In genomic region chr14:93544212-93544611, GRCh38 we compare ENCODE assay signal across 1 cellular context.
A peak's percentile ranks its signal among the peaks of the same experiment; 100 is the strongest.
TF ChIP-seq lines count a peak whose summit lies in the region.

No MANE protein-coding gene starts in this region.

TF ChIP-seq in GM12878, 131 proteins besides CTCF, POLR2A, EP300 and RAD21:
- TF ChIP-seq RELB (IDR thresholded peaks at IDR 0.05; ENCODE audit: low read depth): 0 out of 2 replicates have a peak, but pooled peaks have one; percentile 20
- TF ChIP-seq SMARCA5 (IDR thresholded peaks at IDR 0.05): no peak
- no peak for TF ChIP-seq TCF7 (IDR thresholded peaks at IDR 0.05; ENCODE audit: borderline replicate concordance)
- TF ChIP-seq CEBPZ (IDR thresholded peaks at IDR 0.05; ENCODE audit: low read depth, low read length): no peak
- no peak for TF ChIP-seq ZNF207 (IDR thresholded peaks at IDR 0.05; ENCODE audit: borderline replicate concordance)
- no peak for TF ChIP-seq TBL1XR1 (IDR thresholded peaks at IDR 0.05; ENCODE audit: low read depth, low read length)
- no peak for TF ChIP-seq RFX5 (IDR thresholded peaks at IDR 0.05; ENCODE audit: low read depth, low read length)
- TF ChIP-seq IKZF1 (conservative IDR thresholded peaks at IDR 0.05): peak; percentile 28; the same call in 1 of the 2 replicates
- no peak for TF ChIP-seq CBX5 (IDR thresholded peaks at IDR 0.05; ENCODE audit: low read depth)
- TF ChIP-seq ELK1 (IDR thresholded peaks at IDR 0.05; ENCODE audit: low read depth, low read length): no peak
- TF ChIP-seq NR2C2 (IDR thresholded peaks at IDR 0.05; ENCODE audit: borderline replicate concordance, control insufficient read depth, insufficient read length, low read depth): no peak
